ENCODE assay signal across 11 cellular contexts in genomic region chr1:184890539-184890973, GRCh38.
A peak's percentile ranks its signal among the peaks of the same experiment; 100 is the strongest.
DNase-seq lines count a peak whose midpoint lies in the region; TF ChIP-seq lines count a peak whose summit lies in the region.
"Had no signal": no experiment of that assay in that cellular context is flagged by ENCODE, and none has a peak within 500 bp of the region (broad histone marks: within the 10 kb centered on the region; RNA-seq: fewer than 3 reads in every experiment).

No MANE protein-coding gene starts in this region.

- H2AFZ ChIP-seq in OCI-LY3 (ENCODE audit: low read depth, low read length) (no peak overlapping the region), Karpas-422 (ENCODE audit: low read length) (no peak overlapping the region)

- no peaks in the 10 kb centered on the region for H3K9me3 Mint-ChIP-seq in progenitor cell of endocrine pancreas (ENCODE audit: low read depth)
- H3K9me3 Mint-ChIP-seq: neural crest cell had no signal

- H3K4me1 ChIP-seq in OCI-LY3 (ENCODE audit: low read length) (peaks cover 78% of the 10 kb centered on the region), Karpas-422 (ENCODE audit: low read length) (no peaks in the 10 kb centered on the region)

- peak overlapping the region; percentile 62 for H3K9ac ChIP-seq in OCI-LY3 (ENCODE audit: low read length)
- H3K9ac ChIP-seq in Karpas-422 (ENCODE audit: low read length), result no peak overlapping the region

- H3K27me3 Mint-ChIP-seq in progenitor cell of endocrine pancreas, result peaks cover 9% of the 10 kb centered on the region

- peak; percentile 14 for DNase-seq in AG20443 (ENCODE audit: low spot score)
- DNase-seq in brain microvascular endothelial cell, result peak; percentile 53
- peak; percentile 3 for DNase-seq in myocyte (ENCODE audit: low read depth)
- DNase-seq in Karpas-422, result no peak
- no peak for DNase-seq in progenitor cell of endocrine pancreas (ENCODE audit: low spot score, unreplicated experiment)
- no peak for DNase-seq in NCI-H446 (lab: John Stamatoyannopoulos, UW)
- DNase-seq in SHP77 (lab: John Stamatoyannopoulos, UW), result no peak
- DNase-seq: amniotic stem cell, NCI-H1930 had no signal

- H3K36me3 ChIP-seq in OCI-LY3 (replicated peaks; ENCODE audit: low read depth, low read length), result peaks cover 54% of the 10 kb centered on the region
- no peaks in the 10 kb centered on the region for H3K36me3 ChIP-seq in brain microvascular endothelial cell (replicated peaks)
- H3K36me3 ChIP-seq in Karpas-422 (ENCODE audit: insufficient read depth, low read length), result no peaks in the 10 kb centered on the region

- H3K79me2 ChIP-seq in OCI-LY3 (ENCODE audit: low read length) (peaks cover 69% of the 10 kb centered on the region), Karpas-422 (ENCODE audit: low read length) (no peaks in the 10 kb centered on the region)

- H3K9me3 ChIP-seq in OCI-LY3 (ENCODE audit: insufficient read depth, low read length) (no peaks in the 10 kb centered on the region), Karpas-422 (ENCODE audit: low read length) (no peaks in the 10 kb centered on the region)

- no peaks in the 10 kb centered on the region for H3K27me3 ChIP-seq in OCI-LY3 (ENCODE audit: low read depth, low read length)
- H3K27me3 ChIP-seq in brain microvascular endothelial cell (replicated peaks), result no peaks in the 10 kb centered on the region
- no peaks in the 10 kb centered on the region for H3K27me3 ChIP-seq in Karpas-422 (ENCODE audit: low read length)

- peaks cover 18% of the 10 kb centered on the region for H3K4me1 Mint-ChIP-seq in progenitor cell of endocrine pancreas (ENCODE audit: low read depth)

- no peak overlapping the region for H3K27ac Mint-ChIP-seq in progenitor cell of endocrine pancreas

- in situ Hi-C loops in brain microvascular endothelial cell (cut with HindIII; ENCODE audit: low pct_ligation_motif_present, low sequenced_read_pairs), result no loop called here

- H3K36me3 Mint-ChIP-seq in progenitor cell of endocrine pancreas (ENCODE audit: insufficient read depth), result peaks cover 9% of the 10 kb centered on the region

- no peak overlapping the region for H3K4me3 Mint-ChIP-seq in progenitor cell of endocrine pancreas (ENCODE audit: low read depth)
- H3K4me3 Mint-ChIP-seq: neural crest cell had no signal

- H4K20me1 ChIP-seq in OCI-LY3 (ENCODE audit: insufficient read depth, low read length) (no peaks in the 10 kb centered on the region), Karpas-422 (ENCODE audit: insufficient read depth, low read depth, low read length) (no peaks in the 10 kb centered on the region)

- peak overlapping the region; percentile 92 for H3K27ac ChIP-seq in OCI-LY3 (ENCODE audit: low read length)
- H3K27ac ChIP-seq in brain microvascular endothelial cell, result no peak overlapping the region
- H3K27ac ChIP-seq in Karpas-422 (ENCODE audit: low read length), result no peak overlapping the region

- H3K4me3 ChIP-seq in OCI-LY3 (ENCODE audit: low read length) (peak overlapping the region; percentile 45), brain microvascular endothelial cell (ENCODE audit: low read depth, low read length) (no peak overlapping the region), Karpas-422 (ENCODE audit: low read length) (no peak overlapping the region)

- no peaks in the 10 kb centered on the region for H3K9me2 ChIP-seq in Karpas-422 (replicated peaks; ENCODE audit: insufficient read depth, low read length)

- H3K4me2 ChIP-seq in OCI-LY3 (ENCODE audit: low read length) (peak overlapping the region; percentile 76), Karpas-422 (ENCODE audit: low read depth, low read length, poor library complexity, severe bottlenecking) (no peak overlapping the region)

- TF ChIP-seq CTCF in OCI-LY3 (IDR thresholded peaks at IDR 0.05; ENCODE audit: low read depth, low read length) (no peak), brain microvascular endothelial cell (IDR thresholded peaks at IDR 0.05; ENCODE audit: low read depth, low read length, missing control alignments) (no peak), progenitor cell of endocrine pancreas (IDR thresholded peaks at IDR 0.05; ENCODE audit: unreplicated experiment) (no peak)

Comparison
In these comparisons a context has a peak if more than half of its experiments do, and no peak if none do; other contexts are left out.
1. DNase-seq: peak in AG20443 (single experiment), brain microvascular endothelial cell (single experiment) and myocyte (single experiment); none in Karpas-422 (single experiment), progenitor cell of endocrine pancreas (single experiment), NCI-H446 (0 of 2) and SHP77 (0 of 2).